23 cellular contexts compared by ENCODE assay signal in the genomic region with DNA sequence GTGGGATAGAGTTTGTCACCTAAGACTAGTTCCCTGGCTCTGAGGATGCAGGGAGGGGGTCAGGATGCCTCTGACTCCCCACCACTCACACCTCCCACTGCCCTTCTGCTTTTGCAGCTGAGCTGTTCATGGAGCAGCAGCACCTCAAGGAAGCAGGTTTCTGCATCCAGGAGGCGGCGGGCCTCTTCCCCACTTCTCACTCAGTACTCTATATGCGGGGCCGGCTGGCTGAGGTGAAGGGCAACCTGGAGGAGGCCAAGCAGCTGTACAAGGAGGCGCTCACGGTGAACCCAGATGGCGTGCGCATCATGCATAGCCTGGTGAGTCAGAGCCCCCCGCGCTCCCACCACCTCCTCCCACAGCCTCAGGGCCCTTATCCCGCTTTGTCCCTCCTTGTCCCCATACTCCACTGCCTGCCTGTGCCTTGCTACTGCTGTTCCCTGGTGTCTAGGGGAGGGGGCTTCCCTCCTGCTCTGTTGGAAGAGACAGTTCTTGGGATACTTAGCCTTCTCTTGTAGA.
DNase-seq lines count a peak whose midpoint lies in the region; ATAC-seq and TF ChIP-seq lines count a peak whose summit lies in the region.
"Had no signal": no experiment of that assay in that cellular context is flagged by ENCODE, and none has a peak within 500 bp of the region (broad histone marks: within the 10 kb centered on the region; RNA-seq: fewer than 3 reads in every experiment).

No MANE protein-coding gene starts in this region.

- CTCF ChIA-PET in activated CD4-positive, alpha-beta memory T cell treated with anti-CD3 and anti-CD28 coated beads, Interleukin-2, amount 10 ng/mL, durations not matched to agents 7 days and 5 days (lab: Charles Lee) = no interaction called here

- TF ChIP-seq CTCF in neural crest cell (conservative IDR thresholded peaks at IDR 0.05) = no peak
- TF ChIP-seq CTCF in upper lobe of right lung (IDR thresholded peaks at IDR 0.05) = no peak

- peaks cover 42% of the 10 kb centered on the region for H3K4me1 Mint-ChIP-seq in neural crest cell
- H3K4me1 Mint-ChIP-seq in activated CD4-positive, alpha-beta memory T cell treated with anti-CD3 and anti-CD28 coated beads, Interleukin-2, amount 10 ng/mL, durations not matched to agents 7 days and 5 days = peaks cover 14% of the 10 kb centered on the region

- no peaks in the 10 kb centered on the region for H3K9me3 ChIP-seq in upper lobe of right lung
- H3K9me3 ChIP-seq: left ventricle myocardium inferior, stomach had no signal

- H3K27ac ChIP-seq in cingulate gyrus (ENCODE audit: low read depth, low read length) = peak overlapping the region; percentile 87
- peak overlapping the region; percentile 26 for H3K27ac ChIP-seq in upper lobe of right lung
- H3K27ac ChIP-seq: 22Rv1, RWPE1, stomach had no signal

- H3K4me3 ChIP-seq in upper lobe of right lung = no peak overlapping the region
- H3K4me3 ChIP-seq: left ventricle myocardium inferior, stomach had no signal

- H3K9me3 Mint-ChIP-seq in neural crest cell = no peaks in the 10 kb centered on the region
- H3K9me3 Mint-ChIP-seq in activated CD4-positive, alpha-beta memory T cell treated with anti-CD3 and anti-CD28 coated beads, Interleukin-2, amount 10 ng/mL, durations not matched to agents 7 days and 5 days = no peaks in the 10 kb centered on the region
- H3K9me3 Mint-ChIP-seq: activated naive CD8-positive, alpha-beta T cell treated with anti-CD3 and anti-CD28 coated beads, Interleukin-2, amount 10 ng/mL, durations not matched to agents 7 days and 5 days; type B pancreatic cell had no signal

- peak; percentile 30 for DNase-seq in DMS 273 (lab: John Stamatoyannopoulos, UW; ENCODE audit: unreplicated experiment)
- no peak for DNase-seq in DMS 273 treated with DMSO at 0.1 percent for 48 hours (lab: John Stamatoyannopoulos, UW)
- no peak for DNase-seq in neural crest cell (ENCODE audit: low read depth, low spot score)
- no peak for DNase-seq in upper lobe of right lung
- DNase-seq in GM19240 (ENCODE audit: insufficient read length, low spot score) = no peak
- no peak for DNase-seq in activated CD4-positive, alpha-beta memory T cell treated with anti-CD3 and anti-CD28 coated beads, Interleukin-2, amount 10 ng/mL, durations not matched to agents 7 days and 5 days
- no peak for DNase-seq in NCI-H1417 (lab: John Stamatoyannopoulos, UW)
- DNase-seq: activated CD8-positive, alpha-beta T cell treated with anti-CD3 and anti-CD28 coated beads, Interleukin-2, amount 10 ng/mL, durations not matched to agents 7 days and 5 days; activated naive CD8-positive, alpha-beta T cell treated with anti-CD3 and anti-CD28 coated beads, Interleukin-2, amount 10 ng/mL, durations not matched to agents 7 days and 5 days; Calu3; central memory CD4-positive, alpha-beta T cell; left ventricle myocardium inferior; naive B cell; NCI-H1092 treated with DMSO at 0.1 percent for 48 hours; NCI-H2029; NCI-H345; NCI-H774; stomach; T-helper 2 cell had no signal

- peaks cover 21% of the 10 kb centered on the region for H3K36me3 ChIP-seq in upper lobe of right lung

- POLR2A ChIA-PET in activated CD4-positive, alpha-beta memory T cell treated with anti-CD3 and anti-CD28 coated beads, Interleukin-2, amount 10 ng/mL, durations not matched to agents 7 days and 5 days (lab: Charles Lee) = no interaction called here

- H3K27me3 Mint-ChIP-seq in neural crest cell (ENCODE audit: low read depth) = no peaks in the 10 kb centered on the region
- no peaks in the 10 kb centered on the region for H3K27me3 Mint-ChIP-seq in activated CD4-positive, alpha-beta memory T cell treated with anti-CD3 and anti-CD28 coated beads, Interleukin-2, amount 10 ng/mL, durations not matched to agents 7 days and 5 days
- H3K27me3 Mint-ChIP-seq: activated naive CD8-positive, alpha-beta T cell treated with anti-CD3 and anti-CD28 coated beads, Interleukin-2, amount 10 ng/mL, durations not matched to agents 7 days and 5 days; naive B cell; type B pancreatic cell had no signal

- H3K36me3 Mint-ChIP-seq in neural crest cell (ENCODE audit: low read depth) = no peaks in the 10 kb centered on the region
- peaks cover 10% of the 10 kb centered on the region for H3K36me3 Mint-ChIP-seq in activated CD4-positive, alpha-beta memory T cell treated with anti-CD3 and anti-CD28 coated beads, Interleukin-2, amount 10 ng/mL, durations not matched to agents 7 days and 5 days (ENCODE audit: low read depth)
- H3K36me3 Mint-ChIP-seq: type B pancreatic cell had no signal

- H3K4me3 Mint-ChIP-seq in neural crest cell = no peak overlapping the region
- H3K4me3 Mint-ChIP-seq in activated CD4-positive, alpha-beta memory T cell treated with anti-CD3 and anti-CD28 coated beads, Interleukin-2, amount 10 ng/mL, durations not matched to agents 7 days and 5 days = no peak overlapping the region
- H3K4me3 Mint-ChIP-seq: activated CD8-positive, alpha-beta T cell treated with anti-CD3 and anti-CD28 coated beads, Interleukin-2, amount 10 ng/mL, durations not matched to agents 7 days and 5 days; activated naive CD8-positive, alpha-beta T cell treated with anti-CD3 and anti-CD28 coated beads, Interleukin-2, amount 10 ng/mL, durations not matched to agents 7 days and 5 days; type B pancreatic cell had no signal

- H3K27me3 ChIP-seq in upper lobe of right lung = no peaks in the 10 kb centered on the region
- H3K27me3 ChIP-seq: stomach had no signal

- H3K4me1 ChIP-seq in upper lobe of right lung = peaks cover 60% of the 10 kb centered on the region

- intact Hi-C loops in upper lobe of right lung (cut with DNase I) = no loop called here

- peak overlapping the region; percentile 43 for H3K27ac Mint-ChIP-seq in neural crest cell (ENCODE audit: unreplicated experiment)
- no peak overlapping the region for H3K27ac Mint-ChIP-seq in activated CD4-positive, alpha-beta memory T cell treated with anti-CD3 and anti-CD28 coated beads, Interleukin-2, amount 10 ng/mL, durations not matched to agents 7 days and 5 days
- H3K27ac Mint-ChIP-seq: activated CD8-positive, alpha-beta T cell treated with anti-CD3 and anti-CD28 coated beads, Interleukin-2, amount 10 ng/mL, durations not matched to agents 7 days and 5 days; activated naive CD8-positive, alpha-beta T cell treated with anti-CD3 and anti-CD28 coated beads, Interleukin-2, amount 10 ng/mL, durations not matched to agents 7 days and 5 days; type B pancreatic cell had no signal

- ATAC-seq in upper lobe of right lung = no peak
- ATAC-seq: activated CD8-positive, alpha-beta T cell treated with anti-CD3 and anti-CD28 coated beads, Interleukin-2, amount 10 ng/mL, durations not matched to agents 7 days and 5 days had no signal
